ENCODE assay signal across 1 cellular context in the genomic region with DNA sequence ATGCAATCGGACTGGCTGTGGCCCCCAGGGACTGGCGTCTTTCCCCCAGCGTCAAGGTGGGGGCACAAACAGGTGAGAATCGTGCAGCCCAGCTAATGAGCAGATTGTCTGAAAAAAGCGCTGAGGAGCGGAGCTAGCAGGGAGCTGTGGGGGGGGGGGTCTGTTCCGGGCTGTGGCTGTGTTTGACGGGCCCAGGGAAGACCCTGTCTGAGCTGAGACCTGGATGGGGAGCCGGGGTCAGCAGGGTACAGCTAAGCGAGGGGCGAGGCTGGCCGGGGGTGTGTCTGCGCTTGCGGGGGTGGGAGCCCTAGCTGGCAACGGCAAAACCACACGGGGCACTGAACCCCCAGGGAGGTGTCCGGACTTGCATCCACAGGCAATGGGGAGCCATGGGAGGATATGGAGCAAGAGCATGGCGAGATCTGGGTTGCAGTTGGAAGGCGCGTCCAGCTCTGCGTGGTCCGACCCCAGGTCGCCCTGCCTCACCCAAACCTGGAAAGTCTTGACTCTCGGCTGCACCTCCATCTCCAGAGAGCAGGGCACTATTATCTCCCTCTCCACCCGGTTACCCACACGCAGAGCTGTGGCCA.
TF ChIP-seq lines count a peak whose summit lies in the region.

No MANE protein-coding gene starts in this region.

TF ChIP-seq in HEK293, 187 proteins besides CTCF, POLR2A, EP300 and RAD21:
- TF ChIP-seq ZNF24 (tag by site-specific recombination; IDR thresholded peaks at IDR 0.05) (no peak), ZSCAN18 (tag by site-specific recombination; IDR thresholded peaks at IDR 0.05) (no peak), PRDM10 (tag by site-specific recombination; IDR thresholded peaks at IDR 0.05) (no peak), ZNF184 (tag by site-specific recombination; IDR thresholded peaks at IDR 0.05) (no peak), ZNF16 (tag by site-specific recombination; IDR thresholded peaks at IDR 0.05; ENCODE audit: low read depth) (peak; percentile 94)
- TF ChIP-seq, protein P1, sequence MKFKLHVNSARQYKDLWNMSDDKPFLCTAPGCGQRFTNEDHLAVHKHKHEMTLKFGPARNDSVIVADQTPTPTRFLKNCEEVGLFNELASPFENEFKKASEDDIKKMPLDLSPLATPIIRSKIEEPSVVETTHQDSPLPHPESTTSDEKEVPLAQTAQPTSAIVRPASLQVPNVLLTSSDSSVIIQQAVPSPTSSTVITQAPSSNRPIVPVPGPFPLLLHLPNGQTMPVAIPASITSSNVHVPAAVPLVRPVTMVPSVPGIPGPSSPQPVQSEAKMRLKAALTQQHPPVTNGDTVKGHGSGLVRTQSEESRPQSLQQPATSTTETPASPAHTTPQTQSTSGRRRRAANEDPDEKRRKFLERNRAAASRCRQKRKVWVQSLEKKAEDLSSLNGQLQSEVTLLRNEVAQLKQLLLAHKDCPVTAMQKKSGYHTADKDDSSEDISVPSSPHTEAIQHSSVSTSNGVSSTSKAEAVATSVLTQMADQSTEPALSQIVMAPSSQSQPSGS (tag by site-specific recombination; IDR thresholded peaks at IDR 0.05; ENCODE audit: low read depth) = no peak
